Comparison of ENCODE assay signal across 21 cellular contexts in genomic region chr19:1373042-1373533, GRCh38. TPM values are rescaled to one million over a fixed set of nuclear protein-coding genes. Genes with fewer than 3 reads are reported as not detected.
DNase-seq lines count a peak whose midpoint lies in the region; ATAC-seq and TF ChIP-seq lines count a peak whose summit lies in the region.
"Had no signal": no experiment of that assay in that cellular context is flagged by ENCODE, and none has a peak within 500 bp of the region (broad histone marks: within the 10 kb centered on the region; RNA-seq: fewer than 3 reads in every experiment).

No MANE protein-coding gene starts in this region.

- 78% methylated on average over 11 of the region's 20 CpGs; no CpG with 5 or more reads in 1 of the 2 experiments for WGBS in IMR-90 (ENCODE audit: extremely low coverage in 2 of 2, insufficient read length in 1 of 2), 2 experiments
- WGBS in esophagus, 2 donors: 60 to 76% methylated on average over 20 of the region's 20 CpGs
- WGBS in liver: 75% methylated on average over 20 of the region's 20 CpGs
- WGBS in stomach, 5 donors: 34 to 62% (median 45%) methylated on average over 18 to 20 of the region's 20 CpGs

- no peak for TF ChIP-seq CTCF in IMR-90 (conservative IDR thresholded peaks at IDR 0.05; ENCODE audit: low read depth, low read length)
- TF ChIP-seq CTCF in liver (IDR thresholded peaks at IDR 0.05; ENCODE audit: low read depth, low read length, missing input control): no peak
- no peak for TF ChIP-seq CTCF in stomach (IDR thresholded peaks at IDR 0.05)
- no peak for TF ChIP-seq CTCF in GM20000 (IDR thresholded peaks at IDR 0.05; ENCODE audit: extremely low read depth, missing control alignments)

- H3K14ac ChIP-seq in IMR-90 (replicated peaks; ENCODE audit: low read depth, low read length): no peak overlapping the region

- H3K9me3 ChIP-seq in IMR-90 (ENCODE audit: control insufficient read depth, insufficient read depth, low read length): no peaks in the 10 kb centered on the region
- H3K9me3 ChIP-seq in esophagus (ENCODE audit: control insufficient read depth in 2 of 2, insufficient read depth in 1 of 2, low read depth in 1 of 2, low read length in 1 of 2): peaks cover 0 to 3% of the 10 kb centered on the region in 2 donors
- no peaks in the 10 kb centered on the region for H3K9me3 ChIP-seq in liver (ENCODE audit: control insufficient read depth in 4 of 4, low read length in 3 of 4)
- H3K9me3 ChIP-seq in stomach: no peaks in the 10 kb centered on the region
- H3K9me3 ChIP-seq: neutrophil, thyroid gland had no signal

- intact Hi-C loops in IMR-90 (cut with micrococcal nuclease): no loop called here
- intact Hi-C loops in stomach (cut with DNase I; ENCODE audit: low total_unique reads): no loop called here

- no peak overlapping the region for H4K91ac ChIP-seq in IMR-90 (ENCODE audit: insufficient read depth, low read depth, low read length)

- dilution Hi-C loops in IMR-90 (cut with HindIII; ENCODE audit: low sequenced_read_pairs, unreplicated experiment): no loop called here

- TF ChIP-seq RAD21 in IMR-90 (IDR thresholded peaks at IDR 0.05; ENCODE audit: low read length): no peak
- TF ChIP-seq RAD21 in liver (IDR thresholded peaks at IDR 0.05): no peak

- no peak overlapping the region for H3K4me2 ChIP-seq in IMR-90 (ENCODE audit: low read depth, low read length)

- H3K36me3 ChIP-seq in IMR-90 (ENCODE audit: control insufficient read depth, insufficient read depth, low read length) (peaks cover 60% of the 10 kb centered on the region), esophagus (ENCODE audit: control insufficient read depth in 2 of 2, insufficient read depth in 2 of 2, low read length in 1 of 2) (peaks cover 8 to 48% of the 10 kb centered on the region in 2 donors), liver (ENCODE audit: control insufficient read depth in 4 of 4, insufficient read depth in 3 of 4, low read depth in 1 of 4, low read length in 3 of 4) (peaks cover 5 to 38% (median 13%) of the 10 kb centered on the region in 4 donors), stomach (peaks cover 38 to 86% (median 83%) of the 10 kb centered on the region in 4 donors)

- H3K4me3 ChIP-seq in IMR-90 (ENCODE audit: insufficient read depth, low read depth, low read length): no peak overlapping the region
- H3K4me3 ChIP-seq in esophagus (ENCODE audit: low read depth in 1 of 2, low read length in 2 of 2): no peak overlapping the region
- no peak overlapping the region for H3K4me3 ChIP-seq in liver (ENCODE audit: low read depth in 1 of 3, low read length in 3 of 3)
- H3K4me3 ChIP-seq in stomach: no peak overlapping the region
- H3K4me3 ChIP-seq: SK-N-MC, thyroid gland had no signal

- no peak for TF ChIP-seq POLR2A in IMR-90 (IDR thresholded peaks at IDR 0.05; ENCODE audit: low read depth, low read length)
- no peak for TF ChIP-seq POLR2A in stomach (IDR thresholded peaks at IDR 0.05)

- CTCF ChIA-PET in IMR-90 (lab: Yijun Ruan, JAX): no interaction called here

- H3K23ac ChIP-seq in IMR-90 (ENCODE audit: low read depth, low read length): no peak overlapping the region

- H4K20me1 ChIP-seq in IMR-90 (ENCODE audit: insufficient read depth, low read length): peaks cover 3% of the 10 kb centered on the region; the same call in 1 of the 2 replicates

- no peak overlapping the region for H2BK20ac ChIP-seq in IMR-90 (ENCODE audit: low read depth, low read length)

- H3K56ac ChIP-seq in IMR-90 (ENCODE audit: extremely low read depth, insufficient read depth, low read length): no peak overlapping the region

- H2BK5ac ChIP-seq in IMR-90 (ENCODE audit: low read depth, low read length, poor library complexity, severe bottlenecking): no peak overlapping the region

- no peak overlapping the region for H4K5ac ChIP-seq in IMR-90 (ENCODE audit: low read depth, low read length)

- no TSS peak for BruUV-seq in IMR-90 (replicated peaks; lab: Mats Ljungman, UMichigan)

- no peak for DNase-seq in IMR-90
- DNase-seq in stomach: no peak
- DNase-seq in GM20000 (ENCODE audit: low spot score): no peak
- no peak for DNase-seq in amygdala (lab: John Stamatoyannopoulos, UW)
- DNase-seq in NCI-H226: no peak
- DNase-seq: activated CD4-positive, alpha-beta T cell treated with anti-CD3 and anti-CD28 coated beads, Interleukin-2, amount 50 U/mL, for 4 hours; amniotic stem cell; CD4-positive, CD25-positive, alpha-beta regulatory T cell; GF-D8; glutamatergic neuron; NCI-H1092; NCI-H2081; NCI-H510A; NK-92 treated with Interleukin-12 subunit alpha and Interleukin-12 subunit beta, amount 100 ng/mL, for 24 hours had no signal

- no peaks in the 10 kb centered on the region for H3K27me3 ChIP-seq in IMR-90 (ENCODE audit: control insufficient read depth, insufficient read depth, low read length)
- H3K27me3 ChIP-seq in esophagus (ENCODE audit: control insufficient read depth in 1 of 2, insufficient read depth in 2 of 2, low read length in 2 of 2): no peaks in the 10 kb centered on the region
- no peaks in the 10 kb centered on the region for H3K27me3 ChIP-seq in liver (ENCODE audit: control insufficient read depth in 4 of 4, insufficient read depth in 4 of 4, low read length in 3 of 4)
- no peaks in the 10 kb centered on the region for H3K27me3 ChIP-seq in stomach
- H3K27me3 ChIP-seq: neutrophil, thyroid gland had no signal

- H3K79me1 ChIP-seq in IMR-90 (ENCODE audit: low read depth in 1 of 2, low read length in 2 of 2): peaks cover 2 to 17% of the 10 kb centered on the region in 2 experiments; a peak in 3 of 4 replicates

- H3K4ac ChIP-seq in IMR-90 (ENCODE audit: low read depth, low read length): no peak overlapping the region

- TF ChIP-seq EP300 in stomach (IDR thresholded peaks at IDR 0.05): no peak

- peak; percentile 30; the same call in 1 of the 2 replicates for ATAC-seq in IMR-90 (ENCODE audit: low read depth)
- no peak for ATAC-seq in HG03469 (IDR thresholded peaks at IDR 0.05; ENCODE audit: unreplicated experiment)
- ATAC-seq: WTC11 had no signal

- H3K4me1 ChIP-seq in IMR-90 (ENCODE audit: control insufficient read depth, insufficient read depth, low read length) (peaks cover 9% of the 10 kb centered on the region), esophagus (ENCODE audit: control insufficient read depth in 2 of 2, insufficient read depth in 2 of 2, low read length in 1 of 2) (no peaks in the 10 kb centered on the region), liver (ENCODE audit: control insufficient read depth in 4 of 4, insufficient read depth in 4 of 4, low read length in 3 of 4) (peaks cover 8 to 25% (median 19%) of the 10 kb centered on the region in 4 donors), stomach (peaks cover 14 to 25% (median 16%) of the 10 kb centered on the region in 4 donors)
- H3K4me1 ChIP-seq: thyroid gland had no signal

- in situ Hi-C loops in IMR-90 (cut with MboI; ENCODE audit: low sequenced_read_pairs): no loop called here

- no peak overlapping the region for H2AK9ac ChIP-seq in IMR-90 (replicated peaks; ENCODE audit: low read depth, low read length, poor library complexity)

- no peak overlapping the region for H3K18ac ChIP-seq in IMR-90 (ENCODE audit: low read depth, low read length)

- H2BK120ac ChIP-seq in IMR-90 (ENCODE audit: low read depth, low read length): no peak overlapping the region

- H2AFZ ChIP-seq in IMR-90 (replicated peaks; ENCODE audit: low read length, poor library complexity): peak overlapping the region; percentile 56

- H3K27ac ChIP-seq in IMR-90 (ENCODE audit: insufficient read depth, low read length) (peak overlapping the region; percentile 14; the same call in 1 of the 2 replicates), esophagus (ENCODE audit: low read depth in 2 of 2, low read length in 1 of 2) (peak overlapping the region; percentile 37 to 61), liver (ENCODE audit: low read depth in 1 of 2, low read length in 2 of 2) (peak overlapping the region; percentile 78 to 96), stomach (peak overlapping the region; percentile 65 to 82 (median 70))
- H3K27ac ChIP-seq: neutrophil, SK-N-MC had no signal

- no peak overlapping the region for H3K9ac ChIP-seq in IMR-90 (ENCODE audit: low read depth, low read length)
- peak overlapping the region in 1 of 2 donors; percentile 47 for H3K9ac ChIP-seq in liver (ENCODE audit: low read depth in 1 of 2, low read length in 2 of 2)

- no peak overlapping the region for H2BK15ac ChIP-seq in IMR-90 (ENCODE audit: low read depth, low read length)

- peak overlapping the region; percentile 56 for H2AK5ac ChIP-seq in IMR-90 (ENCODE audit: low read depth, low read length)

- H4K8ac ChIP-seq in IMR-90 (ENCODE audit: low read depth in 2 of 2, low read length in 2 of 2): no peak overlapping the region

- H3K9me1 ChIP-seq in IMR-90 (ENCODE audit: insufficient read depth, low read length): peaks cover 3% of the 10 kb centered on the region; the same call in 1 of the 2 replicates

- POLR2A ChIA-PET in IMR-90 (lab: Charles Lee; ENCODE audit: unreplicated experiment): no interaction called here

TF ChIP-seq in IMR-90, 13 proteins besides CTCF, POLR2A, EP300 and RAD21 (continues in another document):
- no peak for TF ChIP-seq SMC3 (IDR thresholded peaks at IDR 0.05; ENCODE audit: low read depth, low read length)

RNA-seq across cellular contexts. Expression of gene NDUFS7, which starts 10.6 kb away (rescaled TPM):
- total RNA-seq in IMR-90 (2012; rRNA removed) (60.8 and 64.7 TPM in 2 replicates), liver (10 to 100 TPM; 54.4 to 85.7 TPM), stomach (100 to 1,000 TPM in 3 of 5 donors, 10 to 100 TPM in 2; 31.6 to 217 (median 102) TPM)
- polyA plus RNA-seq in IMR-90 (2012; rRNA removed) (136 and 167 TPM in 2 replicates), esophagus (100 to 1,000 TPM; 106 to 160 TPM), liver (100 to 1,000 TPM; 170 to 185 TPM), stomach (100 to 1,000 TPM; 107 to 169 (median 138) TPM)
- 283 and 387 TPM in 2 replicates for polyA plus RNA-seq in IMR-90 (2012; cell fraction: cytosol; rRNA removed)
- polyA plus RNA-seq in IMR-90 (2012; cell fraction: nucleus; rRNA removed; ENCODE audit: low replicate concordance): 76.0 and 256 TPM in 2 replicates

RNA-seq across cellular contexts. Expression of gene GAMT, which starts 28.3 kb away (rescaled TPM):
- total RNA-seq in IMR-90 (2012; rRNA removed): 22.8 and 23.9 TPM in 2 replicates
- polyA plus RNA-seq in IMR-90 (2012; rRNA removed): 51.8 and 63.6 TPM in 2 replicates
- 37.4 and 106 TPM in 2 replicates for polyA plus RNA-seq in IMR-90 (2012; cell fraction: cytosol; rRNA removed)
- polyA plus RNA-seq in IMR-90 (2012; cell fraction: nucleus; rRNA removed; ENCODE audit: low replicate concordance): 22.7 and 61.5 TPM in 2 replicates
- polyA plus RNA-seq in esophagus: 10 to 100 TPM; 10.9 to 18.4 TPM
- 100 to 1,000 TPM in 1 of 2 donors, 10 to 100 TPM in 1; 76.2 to 181 TPM for total RNA-seq in liver
- polyA plus RNA-seq in liver: 100 to 1,000 TPM; 367 to 394 TPM
- 10 to 100 TPM in 1 of 5 donors, 1 to 10 TPM in 2, not detected in 2; 2.6 to 15.6 (median 4.5) TPM for total RNA-seq in stomach
- 100 to 1,000 TPM in 1 of 3 donors, 10 to 100 TPM in 2; 26.8 to 102 (median 55.3) TPM for polyA plus RNA-seq in stomach

RNA-seq across cellular contexts. Expression of gene DAZAP1, which starts 34.3 kb away (rescaled TPM):
- 22.0 and 35.3 TPM in 2 replicates for total RNA-seq in IMR-90 (2012; rRNA removed)
- polyA plus RNA-seq in IMR-90 (2012; rRNA removed): 62.8 and 63.6 TPM in 2 replicates
- 32.2 and 39.6 TPM in 2 replicates for polyA plus RNA-seq in IMR-90 (2012; cell fraction: cytosol; rRNA removed)
- 127 and 151 TPM in 2 replicates for polyA plus RNA-seq in IMR-90 (2012; cell fraction: nucleus; rRNA removed; ENCODE audit: low replicate concordance)
- 10 to 100 TPM; 64.9 to 75.3 TPM for polyA plus RNA-seq in esophagus
- 10 to 100 TPM; 30.0 to 45.0 TPM for total RNA-seq in liver
- polyA plus RNA-seq in liver: 10 to 100 TPM in 1 of 2 donors, 1 to 10 TPM in 1; 5.4 to 29.4 TPM
- 100 to 1,000 TPM in 1 of 5 donors, 10 to 100 TPM in 4; 21.4 to 124 (median 42.5) TPM for total RNA-seq in stomach
- 10 to 100 TPM; 55.9 to 68.1 (median 63.4) TPM for polyA plus RNA-seq in stomach

Comparison
In these comparisons a context has a peak if more than half of its experiments do, and no peak if none do; other contexts are left out.
1. H3K27ac ChIP-seq: peak in every context shown above with its lines; median percentile 87 in liver; 70 in stomach; 49 in esophagus; 14 in IMR-90.